9 cellular contexts compared by ENCODE assay signal in genomic region chr19:38718747-38719543, GRCh38. TPM values are rescaled to one million over a fixed set of nuclear protein-coding genes. Genes with fewer than 3 reads are reported as not detected.
A peak's percentile ranks its signal among the peaks of the same experiment; 100 is the strongest.
DNase-seq lines count a peak whose midpoint lies in the region; ATAC-seq, FAIRE-seq and TF ChIP-seq lines count a peak whose summit lies in the region.
"Had no signal": no experiment of that assay in that cellular context is flagged by ENCODE, and none has a peak within 500 bp of the region (broad histone marks: within the 10 kb centered on the region; RNA-seq: fewer than 3 reads in every experiment).

No MANE protein-coding gene starts in this region.

- CTCF ChIA-PET in HCT116 (lab: Charles Lee) (interaction anchor here (1.4 to 1.7 kb wide), 2 partner anchors 82 to 316 kb away, joined by 3 to 4 read pairs; partner anchors contain the start of gene FAM98C), K562 (lab: Yijun Ruan, JAX; ENCODE audit: low intra/inter-chr PET ratio) (no interaction called here)

- no peaks in the 10 kb centered on the region; a peak in 1 of 4 replicates for H3K4me1 ChIP-seq in HCT116 (ENCODE audit: control insufficient read depth in 1 of 2, insufficient read depth in 2 of 2, low read length in 2 of 2)
- peaks cover 0 to 40% of the 10 kb centered on the region in 2 experiments; a peak in 1 of 5 replicates for H3K4me1 ChIP-seq in K562 (replicated peaks in 1 of 2; ENCODE audit: control insufficient read depth in 2 of 2, insufficient read depth in 2 of 2, low read length in 2 of 2)

- H3K9me3 ChIP-seq in HCT116 (ENCODE audit: control insufficient read depth in 1 of 2, insufficient read depth in 1 of 2, low read depth in 1 of 2, low read length in 2 of 2): no peaks in the 10 kb centered on the region
- H3K9me3 ChIP-seq in K562 (replicated peaks; ENCODE audit: control insufficient read depth, insufficient read depth, low read depth, low read length): no peaks in the 10 kb centered on the region

- no peak for TF ChIP-seq EP300 in K562 (IDR thresholded peaks at IDR 0.05; ENCODE audit: low read length)

- H3K4me2 ChIP-seq in HCT116 (ENCODE audit: low read length) (no peak overlapping the region), K562 (ENCODE audit: insufficient read depth, low read length) (no peak overlapping the region)

- H3K9me1 ChIP-seq in K562 (ENCODE audit: control insufficient read depth, insufficient read depth, low read length): no peaks in the 10 kb centered on the region

- POLR2A ChIA-PET in HCT116 (lab: Charles Lee): no interaction called here
- POLR2A ChIA-PET in K562 (lab: Yijun Ruan, JAX): no interaction called here

- in situ Hi-C loops in K562 (cut with MboI): no loop called here

- ATAC-seq in HCT116 (peak; percentile 51), K562 (peak; percentile 70), GM19452 (IDR thresholded peaks at IDR 0.05; ENCODE audit: unreplicated experiment) (no peak)

- H3K9me2 ChIP-seq in HCT116 (ENCODE audit: insufficient read depth): no peaks in the 10 kb centered on the region

- DNase-seq in HCT116 (ENCODE audit: low read depth, low spot score) (no peak), K562 (ENCODE audit: extremely low read depth in 1 of 4, low spot score in 3 of 4) (peak in 3 of 4 experiments; percentile 17 to 42 (median 26)), hypothalamus (lab: John Stamatoyannopoulos, UW) (peak in 41 of 51 donors; percentile 13 to 80 (median 52)), DMS53 (lab: John Stamatoyannopoulos, UW) (no peak), GF-D8 (lab: John Stamatoyannopoulos, UW) (no peak)
- DNase-seq in stimulated activated CD4-positive, alpha-beta T cell treated with anti-CD3 and anti-CD28 coated beads, Interleukin-2, amount 100 ng/mL, for 48 hours: no peak

- BruUV-seq in HCT116 (replicated peaks; lab: Mats Ljungman, UMichigan) (no TSS peak), K562 (replicated peaks; lab: Mats Ljungman, UMichigan) (no TSS peak)

- no peak for TF ChIP-seq POLR2A in HCT116 (IDR thresholded peaks at IDR 0.05; ENCODE audit: borderline replicate concordance, extremely low read depth, insufficient read depth, insufficient read length)
- no peak for TF ChIP-seq POLR2A in K562 (conservative IDR thresholded peaks at IDR 0.05)

- H3K27ac ChIP-seq in HCT116 (ENCODE audit: low read depth, low read length): peak overlapping the region; percentile 4; the same call in 1 of the 2 replicates
- H3K27ac ChIP-seq in K562 (ENCODE audit: extremely low read depth, low read depth, low read length): no peak overlapping the region
- peak overlapping the region in 17 of 21 experiments; percentile 4 to 75 (median 45) for H3K27ac ChIP-seq in skin epidermis

- TF ChIP-seq RAD21 in HCT116 (IDR thresholded peaks at IDR 0.05; ENCODE audit: low read depth) (peak; percentile 23; the same call in 1 of the 2 replicates), K562 (CRISPR knock-in tag; conservative IDR thresholded peaks at IDR 0.05 in 1 of 2, IDR thresholded peaks at IDR 0.05 in 1 of 2) (peak in 1 of 2 experiments; percentile 36; a peak in 2 of 4 replicates)

- intact Hi-C loops in HCT116 (cut with micrococcal nuclease): no loop called here
- intact Hi-C loops in K562 (cut with micrococcal nuclease): no loop called here

- H3K4me3 ChIP-seq in HCT116 (replicated peaks in 1 of 2; ENCODE audit: low read depth in 1 of 2, low read length in 2 of 2) (no peak overlapping the region), K562 (no peak overlapping the region), skin epidermis (no peak overlapping the region)

- H2AFZ ChIP-seq in HCT116 (ENCODE audit: low read depth, low read length, poor library complexity, severe bottlenecking): no peak overlapping the region
- no peak overlapping the region for H2AFZ ChIP-seq in K562 (ENCODE audit: low read depth, low read length)

- H3K79me2 ChIP-seq in HCT116 (ENCODE audit: insufficient read depth, low read length): peaks cover 23% of the 10 kb centered on the region; the same call in 1 of the 2 replicates
- no peaks in the 10 kb centered on the region; the same call in 2 of the 3 replicates for H3K79me2 ChIP-seq in K562 (ENCODE audit: control insufficient read depth, insufficient read depth, low read length)

- peak in 2 of 3 experiments; percentile 29 to 37; a peak in 4 of 6 replicates for TF ChIP-seq CTCF in HCT116 (IDR thresholded peaks at IDR 0.05 in 2 of 3, conservative IDR thresholded peaks at IDR 0.05 in 1 of 3; ENCODE audit: borderline replicate concordance in 1 of 3, insufficient read depth in 1 of 3, low read depth in 2 of 3, low read length in 2 of 3)
- TF ChIP-seq CTCF in K562 (IDR thresholded peaks at IDR 0.05 in 2 of 3, conservative IDR thresholded peaks at IDR 0.05 in 1 of 3; ENCODE audit: insufficient read depth in 2 of 3, low read depth in 1 of 3, low read length in 3 of 3): peak in 2 of 3 experiments; percentile 11 to 26; a peak in 1 of 6 replicates

- H3K9ac ChIP-seq in HCT116 (ENCODE audit: low read length): no peak overlapping the region
- peak overlapping the region in 1 of 2 experiments; percentile 1; a peak in 1 of 4 replicates for H3K9ac ChIP-seq in K562 (ENCODE audit: insufficient read depth in 1 of 2, low read depth in 2 of 2, low read length in 2 of 2)

- 92% methylated on average over 24 of the region's 24 CpGs for WGBS in K562 (ENCODE audit: insufficient coverage, low coverage, missing lambda C conversion rate)

- RAD21 ChIA-PET in HCT116 (lab: Charles Lee; ENCODE audit: low non-redundant PET in 1 of 2, low total read pairs in 2 of 2, uncharacterized antibody in 2 of 2, unreplicated experiment in 2 of 2): no interaction called here

- no peaks in the 10 kb centered on the region for H3K27me3 ChIP-seq in HCT116 (ENCODE audit: insufficient read depth, low read length)
- no peaks in the 10 kb centered on the region for H3K27me3 ChIP-seq in K562 (ENCODE audit: control insufficient read depth in 2 of 2, insufficient read depth in 2 of 2, low read length in 2 of 2)

- H4K20me1 ChIP-seq in HCT116 (ENCODE audit: insufficient read depth): no peaks in the 10 kb centered on the region
- peaks cover 4% of the 10 kb centered on the region; the same call in 1 of the 2 replicates for H4K20me1 ChIP-seq in K562 (replicated peaks; ENCODE audit: control insufficient read depth, insufficient read depth, low read length)

- peak; percentile 6 for FAIRE-seq in K562 (lab: Jason Lieb, UNC)

- H3K36me3 ChIP-seq in HCT116 (ENCODE audit: control insufficient read depth in 1 of 2, insufficient read depth in 2 of 2, low read length in 2 of 2) (peaks cover 25 to 82% of the 10 kb centered on the region in 2 experiments), K562 (ENCODE audit: control insufficient read depth, insufficient read depth, low read length) (peaks cover 93% of the 10 kb centered on the region; the same call in 2 of the 3 replicates)

TF ChIP-seq in K562, 482 proteins besides CTCF, POLR2A, EP300 and RAD21 (continues in another document):
- TF ChIP-seq POLR2G (IDR thresholded peaks at IDR 0.05; ENCODE audit: low read depth, low read length) (peak; percentile 60; the same call in 1 of the 2 replicates), HMGN3 (IDR thresholded peaks at IDR 0.05; ENCODE audit: borderline replicate concordance, extremely low read depth, insufficient read length, low read depth, low read length) (peak; percentile 22)

RNA-seq across cellular contexts. Expression of gene CAPN12, which starts 25.3 kb away (rescaled TPM):
- total RNA-seq in HCT116 (2021; ENCODE audit: unreplicated experiment) (8.8 TPM), K562 (2014; rRNA removed) (1.6 and 3.1 TPM in 2 replicates), K562 (2014; rRNA removed; fragmentation: Illumina TruSeq; extraction: Trizol) (0.89 and 1.2 TPM in 2 replicates), K562 (2015; rRNA removed; fragmentation: Illumina TruSeq; extraction: Trizol) (0.83 and 0.87 TPM in 2 replicates), K562 (2021) (3.7 and 4.8 TPM in 2 replicates)
- polyA plus RNA-seq in HCT116 (2012): 8.6 and 10.4 TPM in 2 replicates
- 21.8 and 34.6 TPM in 2 replicates for total RNA-seq in K562 (2011; cell fraction: chromatin; rRNA removed; ENCODE audit: low replicate concordance)
- total RNA-seq in K562 (2011; cell fraction: nucleolus; rRNA removed): 22.1 and 24.8 TPM in 2 replicates
- total RNA-seq in K562 (2011; cell fraction: nucleoplasm; rRNA removed): 16.0 and 28.2 TPM in 2 replicates
- polyA plus RNA-seq in K562 (2011; rRNA removed) (6.8 and 14.8 TPM in 2 replicates), K562 (2014; fragmentation: Illumina TruSeq; extraction: Trizol) (3.4 and 4.7 TPM in 2 replicates), K562 (2014; fragmentation: Nextera tagmentation; extraction: Ambion mirVana) (1 to 10 TPM in 1 of 2 experiments, under 1 TPM in 1; 0.84 to 1.0 TPM), K562 (2014; rRNA removed) (5.6 and 7.0 TPM in 2 replicates)
- polyA plus RNA-seq in K562 (2011; cell fraction: cytosol; rRNA removed): 11.9 and 13.7 TPM in 2 replicates
- polyA plus RNA-seq in K562 (2011; cell fraction: nucleus; rRNA removed): 61.9 and 73.0 TPM in 2 replicates
- 2.9 and 8.2 TPM in 2 replicates for polyA plus RNA-seq in K562 (2012)
- 1.2 and 1.3 TPM in 2 replicates for polyA minus RNA-seq in K562 (2011; rRNA and poly(A)+ RNA removed)
- 2.8 and 4.4 TPM in 2 replicates for polyA minus RNA-seq in K562 (2011; cell fraction: cytosol; rRNA and poly(A)+ RNA removed)
- polyA minus RNA-seq in K562 (2011; cell fraction: nucleus; rRNA and poly(A)+ RNA removed): 5.1 and 7.3 TPM in 2 replicates

RNA-seq across cellular contexts. Expression of gene LGALS7, which starts 54.4 kb away (rescaled TPM):
- total RNA-seq in HCT116 (2021; ENCODE audit: unreplicated experiment) (not detected), K562 (2014; rRNA removed) (not detected in 2 replicates), K562 (2014; rRNA removed; fragmentation: Illumina TruSeq; extraction: Trizol) (not detected in 2 replicates), K562 (2015; rRNA removed; fragmentation: Illumina TruSeq; extraction: Trizol) (not detected in 2 replicates), K562 (2021) (not detected in 2 replicates)
- not detected in 2 replicates for polyA plus RNA-seq in HCT116 (2012)
- not detected in 2 replicates for total RNA-seq in K562 (2011; cell fraction: chromatin; rRNA removed; ENCODE audit: low replicate concordance)
- total RNA-seq in K562 (2011; cell fraction: nucleolus; rRNA removed): not detected in 2 replicates
- not detected in 2 replicates for total RNA-seq in K562 (2011; cell fraction: nucleoplasm; rRNA removed)
- polyA plus RNA-seq in K562 (2011; rRNA removed) (not detected in 2 replicates), K562 (2014; fragmentation: Illumina TruSeq; extraction: Trizol) (not detected in 2 replicates), K562 (2014; fragmentation: Nextera tagmentation; extraction: Ambion mirVana) (not detected), K562 (2014; rRNA removed) (not detected in 2 replicates)
- polyA plus RNA-seq in K562 (2011; cell fraction: cytosol; rRNA removed): not detected in 2 replicates
- not detected in 2 replicates for polyA plus RNA-seq in K562 (2011; cell fraction: nucleus; rRNA removed)
- not detected in 2 replicates for polyA plus RNA-seq in K562 (2012)
- polyA minus RNA-seq in K562 (2011; rRNA and poly(A)+ RNA removed): not detected in 2 replicates
- not detected in 2 replicates for polyA minus RNA-seq in K562 (2011; cell fraction: cytosol; rRNA and poly(A)+ RNA removed)
- not detected in 2 replicates for polyA minus RNA-seq in K562 (2011; cell fraction: nucleus; rRNA and poly(A)+ RNA removed)
- total RNA-seq: glomerular endothelial cell had no signal

Comparison
In these comparisons a context has a peak if more than half of its experiments do, and no peak if none do; other contexts are left out.
1. DNase-seq: peak in K562 (3 of 4) and hypothalamus (41 of 51); none in HCT116 (single experiment), stimulated activated CD4-positive, alpha-beta T cell treated with anti-CD3 and anti-CD28 coated beads, Interleukin-2, amount 100 ng/mL, for 48 hours (0 of 2), DMS53 (single experiment) and GF-D8 (single experiment).
2. Of the 22 proteins assayed by ChIP-seq in both K562 and HCT116: peak only in K562: ZBTB33; only in HCT116: none; in both: CTCF; in neither: 19; mixed calls (peak in some experiments, not most) for 1.